15 cellular contexts compared by ENCODE assay signal in the genomic region with DNA sequence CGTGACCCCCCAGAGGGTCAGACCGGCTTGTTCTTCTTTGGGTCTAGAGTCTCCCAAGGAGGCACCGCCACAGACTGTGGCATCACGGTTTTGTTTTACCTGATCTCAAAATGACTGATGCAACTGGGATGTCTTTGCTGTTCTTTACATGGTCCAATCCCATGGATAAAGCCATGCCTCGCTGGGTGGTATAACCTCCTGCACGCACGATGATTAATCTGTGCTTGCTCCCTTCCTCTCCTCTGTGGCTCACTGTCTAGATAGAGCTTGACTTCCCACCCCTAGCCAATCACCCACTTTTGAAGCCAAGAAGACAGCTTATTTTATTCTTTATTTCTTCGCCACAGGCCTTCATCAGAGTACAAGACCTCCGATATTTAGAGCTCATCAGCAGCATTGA. TPM values are rescaled to one million over a fixed set of nuclear protein-coding genes. Genes with fewer than 3 reads are reported as not detected.
DNase-seq lines count a peak whose midpoint lies in the region; ATAC-seq and TF ChIP-seq lines count a peak whose summit lies in the region.
"Had no signal": no experiment of that assay in that cellular context is flagged by ENCODE, and none has a peak within 500 bp of the region (broad histone marks: within the 10 kb centered on the region; RNA-seq: fewer than 3 reads in every experiment).

No MANE protein-coding gene starts in this region.

- peaks cover 17% of the 10 kb centered on the region for H3K36me3 Mint-ChIP-seq in HFFc6 (ENCODE audit: low read depth)
- peaks cover under 1% of the 10 kb centered on the region for H3K36me3 Mint-ChIP-seq in central memory CD8-positive, alpha-beta T cell (ENCODE audit: insufficient read depth)
- H3K36me3 Mint-ChIP-seq in stimulated activated memory B cell treated with anti-CD40 and anti-IgM and Interleukin-4, amounts not matched to agents 10 μg/mL and 1 μg/mL and 100 μg/mL, for 72 hours = peaks cover 15% of the 10 kb centered on the region
- H3K36me3 Mint-ChIP-seq in naive thymus-derived CD8-positive, alpha-beta T cell = peaks cover 0 to 22% (median 1%) of the 10 kb centered on the region in 3 donors

- no peak for TF ChIP-seq CTCF in HFFc6 (IDR thresholded peaks at IDR 0.05)
- no peak for TF ChIP-seq CTCF in kidney epithelial cell (IDR thresholded peaks at IDR 0.05; ENCODE audit: insufficient read depth, low read length, poor library complexity, severe bottlenecking)

- POLR2A ChIA-PET in HEK293T (lab: Yijun Ruan, JAX) = no interaction called here
- POLR2A ChIA-PET in naive thymus-derived CD8-positive, alpha-beta T cell (lab: Charles Lee) = no interaction called here

- no peak for ATAC-seq in central memory CD8-positive, alpha-beta T cell (replicated peaks; ENCODE audit: extremely low read depth, poor library complexity, severe bottlenecking)
- ATAC-seq in stimulated activated memory B cell treated with anti-CD40 and anti-IgM and Interleukin-4, amounts not matched to agents 10 μg/mL and 1 μg/mL and 100 μg/mL, for 72 hours = no peak
- ATAC-seq in naive thymus-derived CD8-positive, alpha-beta T cell = no peak
- no peak for ATAC-seq in GM19023 (IDR thresholded peaks at IDR 0.05; ENCODE audit: unreplicated experiment)
- ATAC-seq: Right ventricle myocardium inferior, SK-N-SH treated with all-trans-retinoic acid at 6 μM for 48 hours had no signal

- peaks cover 52% of the 10 kb centered on the region for H3K4me1 Mint-ChIP-seq in HFFc6 (ENCODE audit: low read depth)
- peaks cover 6% of the 10 kb centered on the region for H3K4me1 Mint-ChIP-seq in central memory CD8-positive, alpha-beta T cell
- H3K4me1 Mint-ChIP-seq in stimulated activated memory B cell treated with anti-CD40 and anti-IgM and Interleukin-4, amounts not matched to agents 10 μg/mL and 1 μg/mL and 100 μg/mL, for 72 hours = peaks cover 6% of the 10 kb centered on the region
- peaks cover 0 to 6% (median 0%) of the 10 kb centered on the region in 4 donors for H3K4me1 Mint-ChIP-seq in naive thymus-derived CD8-positive, alpha-beta T cell

- no peaks in the 10 kb centered on the region for H3K9me3 Mint-ChIP-seq in HFFc6
- H3K9me3 Mint-ChIP-seq in central memory CD8-positive, alpha-beta T cell = no peaks in the 10 kb centered on the region
- no peaks in the 10 kb centered on the region for H3K9me3 Mint-ChIP-seq in stimulated activated memory B cell treated with anti-CD40 and anti-IgM and Interleukin-4, amounts not matched to agents 10 μg/mL and 1 μg/mL and 100 μg/mL, for 72 hours
- H3K9me3 Mint-ChIP-seq in naive thymus-derived CD8-positive, alpha-beta T cell = no peaks in the 10 kb centered on the region

- H3K27me3 Mint-ChIP-seq in HFFc6 (ENCODE audit: insufficient read depth) = no peaks in the 10 kb centered on the region; the same call in 1 of the 2 replicates
- no peaks in the 10 kb centered on the region for H3K27me3 Mint-ChIP-seq in central memory CD8-positive, alpha-beta T cell
- no peaks in the 10 kb centered on the region for H3K27me3 Mint-ChIP-seq in stimulated activated memory B cell treated with anti-CD40 and anti-IgM and Interleukin-4, amounts not matched to agents 10 μg/mL and 1 μg/mL and 100 μg/mL, for 72 hours
- no peaks in the 10 kb centered on the region for H3K27me3 Mint-ChIP-seq in naive thymus-derived CD8-positive, alpha-beta T cell

- H3K4me3 Mint-ChIP-seq in HFFc6 = no peak overlapping the region
- no peak overlapping the region for H3K4me3 Mint-ChIP-seq in central memory CD8-positive, alpha-beta T cell
- H3K4me3 Mint-ChIP-seq in stimulated activated memory B cell treated with anti-CD40 and anti-IgM and Interleukin-4, amounts not matched to agents 10 μg/mL and 1 μg/mL and 100 μg/mL, for 72 hours = no peak overlapping the region
- H3K4me3 Mint-ChIP-seq in naive thymus-derived CD8-positive, alpha-beta T cell = no peak overlapping the region

- no peaks in the 10 kb centered on the region for H3K27me3 ChIP-seq in kidney epithelial cell (ENCODE audit: control insufficient read depth, insufficient read depth, low read length)
- H3K27me3 ChIP-seq: BE2C had no signal

- H3K27ac Mint-ChIP-seq in HFFc6 = peak overlapping the region; percentile 27; the same call in 1 of the 2 replicates
- peak overlapping the region; percentile 73 for H3K27ac Mint-ChIP-seq in central memory CD8-positive, alpha-beta T cell (ENCODE audit: low read depth)
- peak overlapping the region; percentile 34 for H3K27ac Mint-ChIP-seq in stimulated activated memory B cell treated with anti-CD40 and anti-IgM and Interleukin-4, amounts not matched to agents 10 μg/mL and 1 μg/mL and 100 μg/mL, for 72 hours
- peak overlapping the region in 2 of 10 donors; percentile 29 to 76 for H3K27ac Mint-ChIP-seq in naive thymus-derived CD8-positive, alpha-beta T cell

- H3K4me3 ChIP-seq in kidney epithelial cell (ENCODE audit: low read depth, low read length) = no peak overlapping the region
- H3K4me3 ChIP-seq: HAP-1 had no signal

- CTCF ChIA-PET in HEK293T (lab: Yijun Ruan, JAX) = interaction anchor here (0.6 to 1.2 kb wide), 2 partner anchors 9 to 450 kb away, joined by 3 read pairs; no protein-coding TSS in a partner anchor

- DNase-seq in HFFc6 = no peak
- no peak for DNase-seq in central memory CD8-positive, alpha-beta T cell (ENCODE audit: low spot score in 2 of 2)
- DNase-seq in kidney epithelial cell (ENCODE audit: low read depth) = peak; percentile 43
- no peak for DNase-seq in HEK293T (ENCODE audit: extremely low spot score)
- DNase-seq in naive thymus-derived CD8-positive, alpha-beta T cell = no peak
- DNase-seq: BE2C, NCI-H146, NCI-H446 had no signal

- H3K36me3 ChIP-seq in kidney epithelial cell (ENCODE audit: control insufficient read depth, insufficient read depth, low read length) = peaks cover 2% of the 10 kb centered on the region
- H3K36me3 ChIP-seq: HAP-1 had no signal

TF ChIP-seq in HEK293T, 16 proteins besides CTCF, POLR2A, EP300 and RAD21:
- TF ChIP-seq BHLHE40 (IDR thresholded peaks at IDR 0.05; ENCODE audit: borderline replicate concordance) (no peak), FOXM1 (IDR thresholded peaks at IDR 0.05; ENCODE audit: borderline replicate concordance) (no peak), ZNF384 (IDR thresholded peaks at IDR 0.05) (no peak), SP1 (IDR thresholded peaks at IDR 0.05) (no peak), FOXK2 (IDR thresholded peaks at IDR 0.05) (no peak), NFRKB (IDR thresholded peaks at IDR 0.05) (no peak)

RNA-seq across cellular contexts. Expression of a gene that starts 36.6 kb away (rescaled TPM):
- total RNA-seq in HFFc6 (2021; fragmentation: NEBNext Ultra II Directional; extraction: Animal tissue kit (Norgen Biotek cat#: 25700)) = not detected
- not detected in 2 replicates for total RNA-seq in kidney epithelial cell
- total RNA-seq in naive thymus-derived CD8-positive, alpha-beta T cell = under 1 TPM in 1 of 2 experiments, not detected in 1; 0.13 TPM
- not detected for polyA plus RNA-seq in naive thymus-derived CD8-positive, alpha-beta T cell
- total RNA-seq: Daoy, Right ventricle myocardium inferior had no signal
- polyA plus RNA-seq: AG04450 had no signal

RNA-seq across cellular contexts. Expression of a gene that starts 51.2 kb away (rescaled TPM):
- not detected for total RNA-seq in HFFc6 (2021; fragmentation: NEBNext Ultra II Directional; extraction: Animal tissue kit (Norgen Biotek cat#: 25700))
- not detected in 2 replicates for total RNA-seq in kidney epithelial cell
- not detected for total RNA-seq in naive thymus-derived CD8-positive, alpha-beta T cell
- not detected for polyA plus RNA-seq in naive thymus-derived CD8-positive, alpha-beta T cell
- total RNA-seq: Daoy, Right ventricle myocardium inferior had no signal
- polyA plus RNA-seq: AG04450 had no signal

RNA-seq across cellular contexts. Expression of a gene that starts 51.8 kb away (rescaled TPM):
- total RNA-seq in HFFc6 (2021; fragmentation: NEBNext Ultra II Directional; extraction: Animal tissue kit (Norgen Biotek cat#: 25700)) = 10 to 100 TPM; 12.2 to 18.8 (median 18.2) TPM
- total RNA-seq in kidney epithelial cell = 9.1 and 27.2 TPM in 2 replicates
- total RNA-seq in naive thymus-derived CD8-positive, alpha-beta T cell = 10 to 100 TPM; 22.9 to 25.2 TPM
- polyA plus RNA-seq in naive thymus-derived CD8-positive, alpha-beta T cell = 1 to 10 TPM; 3.3 to 6.5 (median 3.5) TPM

RNA-seq across cellular contexts. Expression of a gene that starts 52.0 kb away (rescaled TPM):
- total RNA-seq in HFFc6 (2021; fragmentation: NEBNext Ultra II Directional; extraction: Animal tissue kit (Norgen Biotek cat#: 25700)) = 10 to 100 TPM; 18.7 to 25.7 (median 21.8) TPM
- total RNA-seq in kidney epithelial cell = 12.3 and 23.9 TPM in 2 replicates
- 10 to 100 TPM; 58.2 to 61.1 TPM for total RNA-seq in naive thymus-derived CD8-positive, alpha-beta T cell
- 10 to 100 TPM; 33.6 to 40.0 (median 35.9) TPM for polyA plus RNA-seq in naive thymus-derived CD8-positive, alpha-beta T cell
